In genomic region chrX:136879001-136879667, GRCh38 we compare ENCODE assay signal across 8 cellular contexts. TPM values are rescaled to one million over a fixed set of nuclear protein-coding genes. Genes with fewer than 3 reads are reported as not detected.
A peak's percentile ranks its signal among the peaks of the same experiment; 100 is the strongest.
DNase-seq lines count a peak whose midpoint lies in the region; FAIRE-seq and TF ChIP-seq lines count a peak whose summit lies in the region.

No MANE protein-coding gene starts in this region.

- peaks cover 27% of the 10 kb centered on the region for H3K36me3 Mint-ChIP-seq in neural progenitor cell

- DNase-seq in EH (ENCODE audit: low read depth) (peak; percentile 39), endothelial cell of umbilical vein (ENCODE audit: low read depth, low spot score) (no peak), neural progenitor cell (ENCODE audit: low spot score) (no peak), RWPE1 (ENCODE audit: low spot score) (no peak), C1 segment of cervical spinal cord (lab: John Stamatoyannopoulos, UW) (no peak), NCI-H82 treated with DMSO at 0.1 percent for 48 hours (lab: John Stamatoyannopoulos, UW; ENCODE audit: unreplicated experiment) (no peak)
- DNase-seq in stimulated activated CD4-positive, alpha-beta T cell treated with anti-CD3 and anti-CD28 coated beads, Interleukin-1b, Interleukin-23, amount 100 ng/mL, for 48 hours, result no peak

- H3K4me2 ChIP-seq in OCI-LY1 (ENCODE audit: low read length), result peak overlapping the region; percentile 80
- H3K4me2 ChIP-seq in endothelial cell of umbilical vein (ENCODE audit: insufficient read depth, low read length), result peak overlapping the region; percentile 77
- H3K4me2 ChIP-seq in neural progenitor cell, result peak overlapping the region; percentile 85

- no TSS peak for BruUV-seq in endothelial cell of umbilical vein (replicated peaks; lab: Mats Ljungman, UMichigan)

- H4K20me1 ChIP-seq in OCI-LY1 (ENCODE audit: insufficient read depth, low read length), result no peaks in the 10 kb centered on the region
- no peaks in the 10 kb centered on the region for H4K20me1 ChIP-seq in endothelial cell of umbilical vein (replicated peaks; ENCODE audit: control insufficient read depth, extremely low read depth, insufficient read depth, low read length)
- H4K20me1 ChIP-seq in neural progenitor cell (ENCODE audit: low read depth), result peaks cover 60% of the 10 kb centered on the region

- H3K27ac ChIP-seq in OCI-LY1 (ENCODE audit: low read depth, low read length, poor library complexity, severe bottlenecking) (peak overlapping the region; percentile 94), endothelial cell of umbilical vein (ENCODE audit: insufficient read depth, low read depth, low read length) (peak overlapping the region; percentile 94), neural progenitor cell (no peak overlapping the region), RWPE1 (no peak overlapping the region)

- POLR2A ChIA-PET in endothelial cell of umbilical vein (lab: Charles Lee) (interaction anchor here (0.6 to 1.2 kb wide), 6 partner anchors 11 to 82 kb away, joined by 3 to 10 read pairs (median 4); no protein-coding TSS in a partner anchor), RWPE1 (lab: Yijun Ruan, JAX; ENCODE audit: low non-redundant PET) (no interaction called here)

- no peak for TF ChIP-seq POLR2A in endothelial cell of umbilical vein (IDR thresholded peaks at IDR 0.05; ENCODE audit: low read depth, low read length)

- H3K27me3 Mint-ChIP-seq in neural progenitor cell (ENCODE audit: insufficient read depth, low read depth), result peaks cover 5% of the 10 kb centered on the region

- H3K27ac Mint-ChIP-seq in neural progenitor cell, result peak overlapping the region; percentile 65

- CTCF ChIA-PET in endothelial cell of umbilical vein (lab: Charles Lee), result interaction anchor here (1.0 to 1.4 kb wide), 2 partner anchors 8 to 46 kb away, joined by 4 to 7 read pairs; no protein-coding TSS in a partner anchor
- CTCF ChIA-PET in RWPE1 (lab: Yijun Ruan, JAX), result no interaction called here

- TF ChIP-seq CTCF in OCI-LY1 (IDR thresholded peaks at IDR 0.05; ENCODE audit: low read length) (no peak), endothelial cell of umbilical vein (IDR thresholded peaks at IDR 0.05; ENCODE audit: extremely low read depth in 1 of 2, insufficient read depth in 1 of 2, low read depth in 1 of 2, low read length in 2 of 2) (no peak), neural progenitor cell (IDR thresholded peaks at IDR 0.05) (no peak), RWPE1 (conservative IDR thresholded peaks at IDR 0.05; ENCODE audit: low read depth) (no peak)

- H3F3A ChIP-seq in OCI-LY1 (ENCODE audit: insufficient read depth, low read length) (no peaks in the 10 kb centered on the region), neural progenitor cell (ENCODE audit: low read depth) (peaks cover 38% of the 10 kb centered on the region)

- H3K4me1 Mint-ChIP-seq in neural progenitor cell, result peaks cover 21% of the 10 kb centered on the region

- intact Hi-C loops in endothelial cell of umbilical vein (cut with micrococcal nuclease), result no loop called here

- peaks cover 9% of the 10 kb centered on the region for H3K9me3 Mint-ChIP-seq in neural progenitor cell

- H3K4me1 ChIP-seq in OCI-LY1 (ENCODE audit: insufficient read depth, low read length, severe bottlenecking) (peaks cover 12% of the 10 kb centered on the region), endothelial cell of umbilical vein (ENCODE audit: control insufficient read depth, extremely low read depth, insufficient read depth, low read length) (peaks cover 6% of the 10 kb centered on the region), neural progenitor cell (peaks cover 15% of the 10 kb centered on the region)

- H3K9me1 ChIP-seq in endothelial cell of umbilical vein (replicated peaks; ENCODE audit: control insufficient read depth, extremely low read depth, insufficient read depth, low read length), result no peaks in the 10 kb centered on the region

- peak; percentile 83 for FAIRE-seq in endothelial cell of umbilical vein (lab: Jason Lieb, UNC)

- H3K4me3 Mint-ChIP-seq in neural progenitor cell, result peak overlapping the region; percentile 98

- peak overlapping the region; percentile 100 for H3K4me3 ChIP-seq in OCI-LY1 (ENCODE audit: low read depth, low read length, poor library complexity, severe bottlenecking)
- H3K4me3 ChIP-seq in endothelial cell of umbilical vein (replicated peaks in 1 of 3; ENCODE audit: insufficient read depth in 1 of 3, low read depth in 1 of 3, low read length in 3 of 3), result peak overlapping the region; percentile 91 to 100 (median 99)
- H3K4me3 ChIP-seq in neural progenitor cell, result peak overlapping the region; percentile 91

- peaks cover 28% of the 10 kb centered on the region for H3K79me2 ChIP-seq in OCI-LY1 (ENCODE audit: insufficient read depth, low read length)
- H3K79me2 ChIP-seq in endothelial cell of umbilical vein (ENCODE audit: control insufficient read depth, insufficient read depth, low read length), result peaks cover 54% of the 10 kb centered on the region
- peaks cover 79% of the 10 kb centered on the region for H3K79me2 ChIP-seq in neural progenitor cell (ENCODE audit: low read depth)

- H3K9me3 ChIP-seq in OCI-LY1 (ENCODE audit: low read length) (no peaks in the 10 kb centered on the region), endothelial cell of umbilical vein (replicated peaks; ENCODE audit: control insufficient read depth, insufficient read depth, low read length) (no peaks in the 10 kb centered on the region), neural progenitor cell (ENCODE audit: low read depth) (peaks cover 4% of the 10 kb centered on the region)

- no peaks in the 10 kb centered on the region for H3K9me2 ChIP-seq in OCI-LY1 (ENCODE audit: low read depth, low read length)

- dilution Hi-C loops in endothelial cell of umbilical vein (cut with MboI; ENCODE audit: extremely low pct_ligation_motif_present, low sequenced_read_pairs), result no loop called here

- H3K36me3 ChIP-seq in OCI-LY1 (ENCODE audit: insufficient read depth, low read length) (peaks cover 63% of the 10 kb centered on the region), endothelial cell of umbilical vein (ENCODE audit: control insufficient read depth in 2 of 2, extremely low read depth in 1 of 2, insufficient read depth in 2 of 2, low read length in 2 of 2) (peaks cover 0 to 6% of the 10 kb centered on the region in 2 experiments), neural progenitor cell (peaks cover 33% of the 10 kb centered on the region)

- H3K9ac ChIP-seq in OCI-LY1 (ENCODE audit: low read length) (peak overlapping the region; percentile 100), endothelial cell of umbilical vein (replicated peaks; ENCODE audit: extremely low read depth, insufficient read depth, low read length) (peak overlapping the region; percentile 95), neural progenitor cell (peak overlapping the region; percentile 98)

- H3K27me3 ChIP-seq in OCI-LY1 (ENCODE audit: insufficient read depth, low read length) (no peaks in the 10 kb centered on the region), endothelial cell of umbilical vein (ENCODE audit: control insufficient read depth in 2 of 2, insufficient read depth in 2 of 2, low read length in 2 of 2) (no peaks in the 10 kb centered on the region), neural progenitor cell (no peaks in the 10 kb centered on the region)

- no peak overlapping the region for H2AFZ ChIP-seq in OCI-LY1 (ENCODE audit: low read length)
- H2AFZ ChIP-seq in endothelial cell of umbilical vein (ENCODE audit: low read depth, low read length), result no peak overlapping the region
- H2AFZ ChIP-seq in neural progenitor cell (replicated peaks), result no peak overlapping the region

TF ChIP-seq in endothelial cell of umbilical vein, 7 proteins besides CTCF, POLR2A, EP300 and RAD21:
- TF ChIP-seq JUN (IDR thresholded peaks at IDR 0.05; ENCODE audit: borderline replicate concordance, insufficient read depth, insufficient read length, low read depth) (no peak), MAX (IDR thresholded peaks at IDR 0.05; ENCODE audit: insufficient read depth, insufficient read length) (no peak), GATA2 (IDR thresholded peaks at IDR 0.05; ENCODE audit: insufficient read depth, insufficient read length, low read depth, low read length) (no peak), POLR2AphosphoS5 (IDR thresholded peaks at IDR 0.05; ENCODE audit: insufficient read depth, low read depth, low read length) (no peak), EZH2 (IDR thresholded peaks at IDR 0.05; ENCODE audit: borderline replicate concordance, low read depth, low read length, severe bottlenecking) (no peak), MYC (IDR thresholded peaks at IDR 0.05; ENCODE audit: low read depth, low read length) (no peak), FOS (IDR thresholded peaks at IDR 0.05; ENCODE audit: borderline replicate concordance, insufficient read depth, low read length) (no peak)

RNA-seq across cellular contexts. Expression of gene RBMX, which starts 1.4 kb away (rescaled TPM):
- total RNA-seq in endothelial cell of umbilical vein, result 235 and 251 TPM in 2 replicates
- polyA plus RNA-seq in endothelial cell of umbilical vein, result 99.1 and 117 TPM in 2 replicates
- polyA plus RNA-seq in endothelial cell of umbilical vein (2011; cell fraction: cytosol; rRNA removed), result 117 and 122 TPM in 2 replicates
- polyA plus RNA-seq in endothelial cell of umbilical vein (2011; cell fraction: nucleus; rRNA removed), result 237 and 314 TPM in 2 replicates
- polyA plus RNA-seq in endothelial cell of umbilical vein (2012), result 167 and 202 TPM in 2 replicates
- 132 and 141 TPM in 2 replicates for polyA minus RNA-seq in endothelial cell of umbilical vein
- polyA minus RNA-seq in endothelial cell of umbilical vein (2011; cell fraction: cytosol; rRNA and poly(A)+ RNA removed), result 143 TPM
- polyA minus RNA-seq in endothelial cell of umbilical vein (2011; cell fraction: nucleus; rRNA and poly(A)+ RNA removed), result 75.9 and 92.8 TPM in 2 replicates
- 1,172 and 1,287 TPM in 2 replicates for total RNA-seq in neural progenitor cell (ENCODE audit: low replicate concordance)

Comparison
In these comparisons a context has a peak if more than half of its experiments do, and no peak if none do; other contexts are left out.
1. H3K27ac ChIP-seq: peak in OCI-LY1 (single experiment) and endothelial cell of umbilical vein (single experiment); none in neural progenitor cell (single experiment) and RWPE1 (single experiment).
2. Peak in every context shown above with its lines, with median percentiles within 50 percentile points of each other: H3K4me2 ChIP-seq, H3K4me3 ChIP-seq and H3K9ac ChIP-seq.